In the genomic region with DNA sequence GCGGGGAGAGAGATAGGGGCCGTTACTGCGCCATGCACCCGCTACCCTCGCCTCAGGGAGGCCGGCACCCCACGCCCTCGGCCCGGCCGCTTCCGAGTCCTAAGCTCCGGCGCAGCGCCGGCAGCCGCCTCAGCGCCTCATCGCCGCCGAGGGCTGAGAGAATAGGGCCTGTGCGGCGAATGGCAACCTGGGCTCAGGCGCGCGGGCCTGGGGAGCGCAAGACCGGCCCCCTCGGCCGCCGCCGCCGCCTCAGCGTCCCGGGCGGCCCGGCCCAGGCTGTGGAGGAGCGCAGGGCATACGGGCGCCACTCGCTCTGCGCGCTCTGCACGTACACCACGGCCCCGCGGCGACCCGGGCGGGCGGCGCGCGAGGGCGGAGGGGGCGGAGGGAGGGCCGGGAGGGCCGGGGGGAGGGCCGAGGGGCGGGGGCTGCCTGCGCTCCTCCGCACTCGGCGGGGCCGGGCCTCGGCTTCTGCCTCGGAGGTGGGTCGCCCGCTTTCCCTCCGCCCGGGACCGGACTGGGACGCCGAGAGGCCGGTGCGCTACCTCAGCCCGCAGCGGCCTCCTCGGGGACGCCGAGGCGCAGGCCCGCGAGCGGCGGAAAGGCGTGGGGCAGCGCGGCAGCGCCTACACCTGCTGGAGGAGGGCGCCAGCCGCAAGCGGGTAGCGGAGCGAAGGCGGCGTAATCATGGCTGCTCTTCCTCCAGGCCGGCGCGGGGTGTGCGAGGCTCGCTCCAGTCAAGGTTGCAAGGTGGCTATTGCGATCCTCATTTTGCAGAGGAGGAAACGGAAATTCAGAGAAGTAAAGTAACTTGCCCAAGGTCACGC, we compare ENCODE assay signal across 8 cellular contexts. TPM values are rescaled to one million over a fixed set of nuclear protein-coding genes. Genes with fewer than 3 reads are reported as not detected.
A peak's percentile ranks its signal among the peaks of the same experiment; 100 is the strongest.
DNase-seq lines count a peak whose midpoint lies in the region; ATAC-seq and TF ChIP-seq lines count a peak whose summit lies in the region.

A gene (minus strand): TSS at position 317 of the 827 bp plus-strand sequence. CDS start 399 bp downstream, outside the sequence.

- peak within 1 kb of the TSS; percentile 90 for H3K4me2 ChIP-seq in mammary epithelial cell (ENCODE audit: insufficient read depth, low read depth, low read length)

- H3K27ac ChIP-seq in mammary epithelial cell (ENCODE audit: insufficient read depth, low read depth, low read length) = peak within 1 kb of the TSS; percentile 63

- H3K4me3 Mint-ChIP-seq in immature natural killer cell = peak within 1 kb of the TSS; percentile 91 to 97 (median 95)

- peaks cover 20% of the 10 kb centered on the region for H3K4me1 ChIP-seq in mammary epithelial cell (ENCODE audit: insufficient read depth, low read length)

- no peaks in the 10 kb centered on the region for H4K20me1 ChIP-seq in mammary epithelial cell (ENCODE audit: insufficient read depth, low read length)

- no peaks in the 10 kb centered on the region for H3K9me3 Mint-ChIP-seq in immature natural killer cell

- TF ChIP-seq CTCF in AG04449 (IDR thresholded peaks at IDR 0.05; ENCODE audit: insufficient read depth, low read length, missing control alignments) (peak; percentile 36), WI38 (IDR thresholded peaks at IDR 0.05; ENCODE audit: low read depth, low read length) (no peak), mammary epithelial cell (conservative IDR thresholded peaks at IDR 0.05 in 1 of 2, IDR thresholded peaks at IDR 0.05 in 1 of 2; ENCODE audit: extremely low read depth in 1 of 2, insufficient read depth in 1 of 2, low read depth in 1 of 2, low read length in 2 of 2) (peak; percentile 4 to 52)

- CTCF ChIA-PET in AG04449 (lab: Yijun Ruan, JAX) = no interaction called here
- CTCF ChIA-PET in mammary epithelial cell (lab: Charles Lee; ENCODE audit: low non-redundant PET) = no interaction called here

- intact Hi-C loops in mammary epithelial cell (cut with micrococcal nuclease) = loop anchor here (1.0 to 2.0 kb wide), 4 partner anchors 15 to 169 kb away; a partner anchor contains a TSS

- peaks cover 46% of the 10 kb centered on the region for H3K79me2 ChIP-seq in mammary epithelial cell (ENCODE audit: insufficient read depth, low read length)

- POLR2A ChIA-PET in AG04449 (lab: Yijun Ruan, JAX) = interaction anchor here (1.0 kb wide), 1 partner anchor 67 kb away, joined by 3 read pairs; no protein-coding TSS in a partner anchor

- peak within 1 kb of the TSS; percentile 37 to 93 (median 90) for H3K27ac Mint-ChIP-seq in immature natural killer cell

- ATAC-seq in GM18868 (IDR thresholded peaks at IDR 0.05; ENCODE audit: unreplicated experiment) (peak; percentile 82), HG03103 (IDR thresholded peaks at IDR 0.05; ENCODE audit: low read depth, unreplicated experiment) (peak; percentile 74)

- no peaks in the 10 kb centered on the region for H3K9me3 ChIP-seq in mammary epithelial cell (replicated peaks; ENCODE audit: insufficient read depth, low read length)

- no TSS peak for BruUV-seq in mammary epithelial cell (replicated peaks; lab: Mats Ljungman, UMichigan)

- DNase-seq in AG04449 (ENCODE audit: low read depth, low spot score) (no peak), NCI-H2171 (lab: John Stamatoyannopoulos, UW) (peak; percentile 91), mammary epithelial cell (peak; percentile 87), immature natural killer cell (peak; percentile 75 to 81 (median 81)), smooth muscle cell of the brain vasculature (ENCODE audit: low read depth, low spot score) (peak; percentile 35)

- peak within 1 kb of the TSS; percentile 79 for H3K9ac ChIP-seq in mammary epithelial cell (ENCODE audit: insufficient read depth, low read length)

- no peaks in the 10 kb centered on the region for H3K27me3 ChIP-seq in mammary epithelial cell (ENCODE audit: insufficient read depth, low read length)

- no peaks in the 10 kb centered on the region for H3K36me3 ChIP-seq in mammary epithelial cell (ENCODE audit: insufficient read depth, low read length)

- WGBS in mammary epithelial cell (ENCODE audit: low coverage, missing lambda C conversion rate) = 0% methylated on average over 6 of the region's 104 CpGs

- H3K4me1 Mint-ChIP-seq in immature natural killer cell = peaks cover 44 to 51% of the 10 kb centered on the region in 2 donors

- H3K4me3 ChIP-seq in AG04449 (ENCODE audit: low read depth, low read length) (peak within 1 kb of the TSS; percentile 86), WI38 (ENCODE audit: low read depth, low read length) (peak within 1 kb of the TSS; percentile 87), mammary epithelial cell (replicated peaks in 1 of 3; ENCODE audit: insufficient read depth in 1 of 3, low read depth in 2 of 3, low read length in 3 of 3) (peak within 1 kb of the TSS; percentile 84 to 85 (median 84))

- peak within 1 kb of the TSS; percentile 90 for H2AFZ ChIP-seq in mammary epithelial cell (ENCODE audit: low read depth, low read length)

- in situ Hi-C loops in mammary epithelial cell (cut with MboI; ENCODE audit: low sequenced_read_pairs in 2 of 2) = no loop called here

- no peaks in the 10 kb centered on the region for H3K36me3 Mint-ChIP-seq in immature natural killer cell

- dilution Hi-C loops in mammary epithelial cell (cut with HindIII; ENCODE audit: low sequenced_read_pairs) = no loop called here

- peaks cover 4 to 9% (median 8%) of the 10 kb centered on the region in 3 donors for H3K27me3 Mint-ChIP-seq in immature natural killer cell (ENCODE audit: low read depth in 3 of 3)

RNA-seq across cellular contexts. Expression of the gene that starts here (rescaled TPM):
- total RNA-seq in mammary epithelial cell = 10 to 100 TPM; 18.5 to 24.0 TPM
- polyA plus RNA-seq in mammary epithelial cell = 15.8 TPM
- polyA minus RNA-seq in mammary epithelial cell = 57.5 TPM
- 10 to 100 TPM; 18.2 to 27.3 (median 20.6) TPM for polyA plus RNA-seq in immature natural killer cell
